8 cellular contexts compared by ENCODE assay signal in the genomic region with DNA sequence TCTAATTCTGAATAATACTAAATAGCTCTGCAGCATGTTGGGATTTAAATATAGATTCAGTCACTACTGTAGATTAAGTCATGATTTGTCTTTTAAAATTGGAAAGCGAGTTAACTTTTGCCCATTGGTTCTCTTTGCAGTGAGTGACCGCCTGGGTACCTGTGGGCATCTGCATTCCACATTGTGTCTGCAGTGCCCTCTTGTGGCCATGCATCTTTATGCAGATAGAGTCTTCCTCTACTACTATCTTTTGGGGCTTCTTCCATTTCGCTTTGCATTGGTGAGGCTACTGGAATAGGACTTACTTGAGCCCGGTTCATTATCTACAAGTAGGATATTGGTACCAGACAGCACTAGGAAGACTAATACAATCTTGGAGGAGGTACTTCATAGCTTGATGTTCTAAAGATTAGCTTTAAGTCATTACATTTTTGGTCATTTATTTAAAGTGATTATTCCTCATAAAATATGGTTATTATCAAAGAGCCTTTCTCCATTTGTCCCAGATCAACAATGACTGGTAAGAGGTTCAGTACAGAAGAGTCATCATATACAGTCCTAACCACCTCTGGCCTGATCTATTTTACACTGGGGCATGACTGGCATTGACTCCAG.
DNase-seq lines count a peak whose midpoint lies in the region; ATAC-seq and TF ChIP-seq lines count a peak whose summit lies in the region.

No MANE protein-coding gene starts in this region.

- TF ChIP-seq EP300 in transverse colon (IDR thresholded peaks at IDR 0.05; ENCODE audit: low read depth) = no peak

- no peak overlapping the region for H3K27ac Mint-ChIP-seq in CD14-positive monocyte
- no peak overlapping the region for H3K27ac Mint-ChIP-seq in natural killer cell treated with Interleukin-12 subunit alpha and Interleukin-12 subunit beta and Interleukin-15 and Interleukin-18, amount 100 ng/mL, for 72 hours

- intact Hi-C loops in CD14-positive monocyte (cut with micrococcal nuclease) (no loop called here), transverse colon (cut with DNase I; ENCODE audit: low total_unique reads) (no loop called here)

- peaks cover 0 to 2% (median 0%) of the 10 kb centered on the region in 3 donors for H3K27me3 Mint-ChIP-seq in CD14-positive monocyte (ENCODE audit: low read depth in 3 of 3)
- peaks cover 2 to 7% of the 10 kb centered on the region in 2 donors for H3K27me3 Mint-ChIP-seq in natural killer cell treated with Interleukin-12 subunit alpha and Interleukin-12 subunit beta and Interleukin-15 and Interleukin-18, amount 100 ng/mL, for 72 hours

- in situ Hi-C loops in transverse colon (cut with MboI; ENCODE audit: low pct_ligation_motif_present in 1 of 4, low pct_unique_long_range_greater_than_20kb in 1 of 4, low sequenced_read_pairs in 3 of 4) = no loop called here

- peaks cover 0 to 4% (median 0%) of the 10 kb centered on the region in 4 donors for H3K4me1 ChIP-seq in transverse colon

- TF ChIP-seq CTCF in CD14-positive monocyte (IDR thresholded peaks at IDR 0.05) = peak; percentile 97
- peak; percentile 93 for TF ChIP-seq CTCF in epithelial cell of esophagus (IDR thresholded peaks at IDR 0.05; ENCODE audit: insufficient read depth, low read depth, low read length, missing control alignments)
- TF ChIP-seq CTCF in transverse colon (IDR thresholded peaks at IDR 0.05) = peak; percentile 55 to 79 (median 69)

- no peaks in the 10 kb centered on the region for H3K27me3 ChIP-seq in transverse colon

- H3K36me3 Mint-ChIP-seq in CD14-positive monocyte = no peaks in the 10 kb centered on the region
- no peaks in the 10 kb centered on the region for H3K36me3 Mint-ChIP-seq in natural killer cell treated with Interleukin-12 subunit alpha and Interleukin-12 subunit beta and Interleukin-15 and Interleukin-18, amount 100 ng/mL, for 72 hours

- no peak overlapping the region for H3K4me3 ChIP-seq in epithelial cell of esophagus (ENCODE audit: low read length)
- no peak overlapping the region for H3K4me3 ChIP-seq in transverse colon

- H3K27ac ChIP-seq in transverse colon = no peak overlapping the region

- H3K4me3 Mint-ChIP-seq in CD14-positive monocyte = no peak overlapping the region
- no peak overlapping the region for H3K4me3 Mint-ChIP-seq in natural killer cell treated with Interleukin-12 subunit alpha and Interleukin-12 subunit beta and Interleukin-15 and Interleukin-18, amount 100 ng/mL, for 72 hours

- H3K4me1 Mint-ChIP-seq in CD14-positive monocyte = peaks cover 14% of the 10 kb centered on the region
- no peaks in the 10 kb centered on the region for H3K4me1 Mint-ChIP-seq in natural killer cell treated with Interleukin-12 subunit alpha and Interleukin-12 subunit beta and Interleukin-15 and Interleukin-18, amount 100 ng/mL, for 72 hours (ENCODE audit: low read depth in 2 of 2)

- peak; percentile 92 for ATAC-seq in GM18858 (IDR thresholded peaks at IDR 0.05; ENCODE audit: unreplicated experiment)
- ATAC-seq in HG03039 (IDR thresholded peaks at IDR 0.05; ENCODE audit: unreplicated experiment) = peak; percentile 86
- ATAC-seq in natural killer cell treated with Interleukin-12 subunit alpha and Interleukin-12 subunit beta and Interleukin-15 and Interleukin-18, amount 100 ng/mL, for 72 hours = peak in 1 of 2 donors; percentile 73

- DNase-seq in CD14-positive monocyte (ENCODE audit: low spot score) (no peak), NCI-H345 (lab: John Stamatoyannopoulos, UW) (peak; percentile 41), epithelial cell of esophagus (ENCODE audit: low read depth) (peak; percentile 63), transverse colon (peak; percentile 72)
- DNase-seq in activated CD4-positive, alpha-beta T cell treated with anti-CD3 and anti-CD28 coated beads, Interleukin-2, amount 50 U/mL, for 1 hour = peak; percentile 46
- peak; percentile 65 for DNase-seq in natural killer cell treated with Interleukin-12 subunit alpha and Interleukin-12 subunit beta and Interleukin-15 and Interleukin-18, amount 100 ng/mL, for 72 hours (ENCODE audit: low spot score)

- no peak for TF ChIP-seq POLR2A in transverse colon (IDR thresholded peaks at IDR 0.05)

- H3K36me3 ChIP-seq in transverse colon = no peaks in the 10 kb centered on the region

- WGBS in transverse colon (ENCODE audit: low coverage in 1 of 2), 2 donors = 42 to 47% methylated on average over 4 of the region's 4 CpGs

- no peaks in the 10 kb centered on the region for H3K9me3 ChIP-seq in transverse colon

- H3K9me3 Mint-ChIP-seq in CD14-positive monocyte = peaks cover 0 to 3% (median 0%) of the 10 kb centered on the region in 7 donors
- no peaks in the 10 kb centered on the region for H3K9me3 Mint-ChIP-seq in natural killer cell treated with Interleukin-12 subunit alpha and Interleukin-12 subunit beta and Interleukin-15 and Interleukin-18, amount 100 ng/mL, for 72 hours
